Comparison of ENCODE assay signal across 8 cellular contexts in the genomic region with DNA sequence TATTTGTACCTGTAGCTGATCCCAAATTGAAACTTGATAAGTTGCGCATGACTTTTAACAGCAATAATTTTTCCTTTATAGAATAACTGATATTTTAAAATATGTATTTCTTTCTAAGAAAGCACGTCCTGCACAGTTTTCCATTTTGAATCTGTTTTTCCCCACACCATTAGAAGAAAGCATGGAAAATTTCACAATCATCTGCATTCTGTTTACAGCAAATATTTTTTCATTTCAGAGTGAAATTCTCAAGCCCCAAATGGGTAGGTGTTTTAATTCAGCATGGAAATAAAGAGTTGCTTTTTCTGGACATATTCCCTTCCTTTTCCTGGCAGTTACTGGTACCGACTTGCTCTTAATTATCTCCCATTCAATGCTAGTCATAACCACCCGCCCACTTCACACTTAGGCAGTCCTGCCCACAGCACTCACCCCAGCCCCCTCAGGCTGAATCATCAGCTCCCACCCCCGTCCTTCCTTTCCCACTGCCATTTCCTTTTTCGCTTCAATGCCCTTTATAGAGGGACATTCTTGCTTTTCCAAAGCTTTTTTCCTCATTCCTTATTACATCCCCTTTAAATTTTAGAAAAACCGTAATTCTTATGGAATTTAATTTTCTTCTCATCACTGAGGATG.
DNase-seq lines count a peak whose midpoint lies in the region; ATAC-seq and TF ChIP-seq lines count a peak whose summit lies in the region.

No MANE protein-coding gene starts in this region.

- H3K9me3 ChIP-seq in hepatocyte (ENCODE audit: low read depth): no peaks in the 10 kb centered on the region

- H2AFZ ChIP-seq in hepatocyte: no peak overlapping the region

- no peaks in the 10 kb centered on the region for H4K20me1 ChIP-seq in hepatocyte (ENCODE audit: insufficient read depth, poor library complexity, severe bottlenecking)

- no peaks in the 10 kb centered on the region for H3K36me3 ChIP-seq in hepatocyte (replicated peaks; ENCODE audit: insufficient read depth, low read depth)

- H3K4me1 Mint-ChIP-seq in activated naive CD4-positive, alpha-beta T cell treated with anti-CD3 and anti-CD28 coated beads, Interleukin-2, amount 50 U/mL, for 24 hours: peaks cover 71% of the 10 kb centered on the region

- H3K27ac Mint-ChIP-seq in activated naive CD4-positive, alpha-beta T cell treated with anti-CD3 and anti-CD28 coated beads, Interleukin-2, amount 50 U/mL, for 24 hours: peak overlapping the region; percentile 94

- WGBS in hepatocyte (ENCODE audit: low lambda C conversion rate, missing lambda C conversion rate): 56% methylated on average over 7 of the region's 7 CpGs

- H3K4me1 ChIP-seq in hepatocyte (ENCODE audit: insufficient read depth): peaks cover 26% of the 10 kb centered on the region

- peak; percentile 9 for DNase-seq in activated gamma-delta T cell treated with Interleukin-2 at 50 U/mL for 16 hours
- no peak for DNase-seq in activated gamma-delta T cell (lab: John Stamatoyannopoulos, UW)
- DNase-seq in hepatocyte (ENCODE audit: low spot score): peak; percentile 39
- peak in 2 of 3 donors; percentile 23 to 58 for DNase-seq in stimulated activated CD4-positive, alpha-beta T cell treated with anti-CD3 and anti-CD28 coated beads, TNF-alpha, amount 100 ng/mL, for 48 hours (ENCODE audit: low read depth in 3 of 3)
- DNase-seq in SIG-M5 (lab: John Stamatoyannopoulos, UW): no peak

- no peaks in the 10 kb centered on the region for H3K9me2 ChIP-seq in hepatocyte (replicated peaks; ENCODE audit: insufficient read depth)

- H3K36me3 Mint-ChIP-seq in activated naive CD4-positive, alpha-beta T cell treated with anti-CD3 and anti-CD28 coated beads, Interleukin-2, amount 50 U/mL, for 24 hours: no peaks in the 10 kb centered on the region

- H3K4me2 ChIP-seq in hepatocyte: no peak overlapping the region

- peak overlapping the region; percentile 39 for H3K27ac ChIP-seq in hepatocyte

- H3K4me3 Mint-ChIP-seq in activated naive CD4-positive, alpha-beta T cell treated with anti-CD3 and anti-CD28 coated beads, Interleukin-2, amount 50 U/mL, for 24 hours: peak overlapping the region; percentile 55

- no peaks in the 10 kb centered on the region for H3K79me2 ChIP-seq in hepatocyte

- ATAC-seq in HG02852 (IDR thresholded peaks at IDR 0.05; ENCODE audit: unreplicated experiment): no peak
- no peak for ATAC-seq in HG02678 (IDR thresholded peaks at IDR 0.05; ENCODE audit: unreplicated experiment)

- H3K9me3 Mint-ChIP-seq in activated naive CD4-positive, alpha-beta T cell treated with anti-CD3 and anti-CD28 coated beads, Interleukin-2, amount 50 U/mL, for 24 hours: no peaks in the 10 kb centered on the region

- TF ChIP-seq CTCF in hepatocyte (IDR thresholded peaks at IDR 0.05; ENCODE audit: poor library complexity): no peak

- no peaks in the 10 kb centered on the region for H3K27me3 Mint-ChIP-seq in activated naive CD4-positive, alpha-beta T cell treated with anti-CD3 and anti-CD28 coated beads, Interleukin-2, amount 50 U/mL, for 24 hours

- no peak overlapping the region for H3K4me3 ChIP-seq in hepatocyte

- H3K27me3 ChIP-seq in hepatocyte: no peaks in the 10 kb centered on the region

Comparison
In these comparisons a context has a peak if more than half of its experiments do, and no peak if none do; other contexts are left out.
1. DNase-seq: peak in activated gamma-delta T cell treated with Interleukin-2 at 50 U/mL for 16 hours (single experiment), hepatocyte (single experiment) and stimulated activated CD4-positive, alpha-beta T cell treated with anti-CD3 and anti-CD28 coated beads, TNF-alpha, amount 100 ng/mL, for 48 hours (2 of 3); none in activated gamma-delta T cell (single experiment) and SIG-M5 (single experiment).